ENCODE assay signal across 30 cellular contexts in genomic region chr17:5588584-5588983, GRCh38.
"Had no signal": no experiment of that assay in that cellular context is flagged by ENCODE, and none has a peak within 500 bp of the region (broad histone marks: within the 10 kb centered on the region; RNA-seq: fewer than 3 reads in every experiment).

No MANE protein-coding gene starts in this region.

- H3K36me3 ChIP-seq: ascending aorta, breast epithelium, cardiac muscle cell, colonic mucosa, gastrocnemius medialis, WERI-Rb-1 had no signal

- H3K27ac ChIP-seq: ascending aorta, breast epithelium, cardiac muscle cell, colonic mucosa, foreskin keratinocyte, gastrocnemius medialis, WERI-Rb-1 had no signal

- H3K9me3 ChIP-seq: ascending aorta, breast epithelium, colonic mucosa, gastrocnemius medialis had no signal

- H3K9me3 Mint-ChIP-seq: activated B cell treated with CpG ODN at 0.5 μM for 24 hours; activated CD4-positive, alpha-beta memory T cell treated with anti-CD3 and anti-CD28 coated beads, Interleukin-2, amount 10 ng/mL, durations not matched to agents 7 days and 5 days; activated naive CD4-positive, alpha-beta T cell treated with anti-CD3 and anti-CD28 coated beads, Interleukin-2, amount 10 ng/mL, durations not matched to agents 7 days and 5 days; activated naive CD4-positive, alpha-beta T cell treated with anti-CD3 and anti-CD28 coated beads, Interleukin-2, amount 50 U/mL, for 72 hours; activated naive CD8-positive, alpha-beta T cell treated with anti-CD3 and anti-CD28 coated beads, Interleukin-2, amount 10 ng/mL, durations not matched to agents 7 days and 5 days; activated T-cell treated with anti-CD3 and anti-CD28 coated beads, Interleukin-2, amount 50 U/mL, for 24 hours; activated T-cell treated with anti-CD3 and anti-CD28 coated beads, Interleukin-2, amount 50 U/mL, for 72 hours; T-helper 2 cell treated with Interferon-gamma antibody and Interleukin-4, amounts not matched to agents 5 μg/mL and 100 μg/mL, for 36 hours had no signal

- DNase-seq: activated B cell treated with CpG ODN at 0.5 μM for 24 hours; activated CD4-positive, alpha-beta memory T cell treated with anti-CD3 and anti-CD28 coated beads, Interleukin-2, amount 10 ng/mL, durations not matched to agents 7 days and 5 days; activated CD4-positive, alpha-beta T cell treated with anti-CD3 and anti-CD28 coated beads for 48 hours; activated CD8-positive, alpha-beta memory T cell treated with anti-CD3 and anti-CD28 coated beads, Interleukin-2, amount 50 U/mL, for 48 hours; activated gamma-delta T cell; activated naive CD4-positive, alpha-beta T cell; activated naive CD4-positive, alpha-beta T cell treated with anti-CD3 and anti-CD28 coated beads, Interleukin-2, amount 10 ng/mL, durations not matched to agents 7 days and 5 days; activated naive CD8-positive, alpha-beta T cell treated with anti-CD3 and anti-CD28 coated beads, Interleukin-2, amount 10 ng/mL, durations not matched to agents 7 days and 5 days; activated T-cell treated with anti-CD3 and anti-CD28 coated beads for 4 hours; activated T-cell treated with anti-CD3 and anti-CD28 coated beads, Interleukin-2, amount 50 U/mL, for 24 hours; activated T-cell treated with anti-CD3 and anti-CD28 coated beads, Interleukin-2, amount 50 U/mL, for 72 hours; central memory CD4-positive, alpha-beta T cell; cerebellar nuclear complex; colonic mucosa; effector CD8-positive, alpha-beta T cell; foreskin keratinocyte; gastrocnemius medialis; glutamatergic neuron; T-helper 1 cell; T-helper 17 cell; T1000; WERI-Rb-1 had no signal

- H3K4me1 ChIP-seq: colonic mucosa had no signal

- H3K36me3 Mint-ChIP-seq: brain had no signal

- H3K27ac Mint-ChIP-seq: activated B cell treated with CpG ODN at 0.5 μM for 24 hours; activated CD4-positive, alpha-beta memory T cell treated with anti-CD3 and anti-CD28 coated beads, Interleukin-2, amount 10 ng/mL, durations not matched to agents 7 days and 5 days; activated naive CD4-positive, alpha-beta T cell treated with anti-CD3 and anti-CD28 coated beads, Interleukin-2, amount 10 ng/mL, durations not matched to agents 7 days and 5 days; activated naive CD8-positive, alpha-beta T cell treated with anti-CD3 and anti-CD28 coated beads, Interleukin-2, amount 10 ng/mL, durations not matched to agents 7 days and 5 days; activated T-cell treated with anti-CD3 and anti-CD28 coated beads, Interleukin-2, amount 50 U/mL, for 24 hours; activated T-cell treated with anti-CD3 and anti-CD28 coated beads, Interleukin-2, amount 50 U/mL, for 72 hours; T-helper 2 cell treated with Interferon-gamma antibody and Interleukin-4, amounts not matched to agents 5 μg/mL and 100 μg/mL, for 36 hours had no signal

- H3K4me3 ChIP-seq: ascending aorta, breast epithelium, cardiac muscle cell, colonic mucosa, gastrocnemius medialis had no signal

- H3K27me3 ChIP-seq: ascending aorta, cardiac muscle cell, colonic mucosa, gastrocnemius medialis had no signal

- H3K4me3 Mint-ChIP-seq: activated B cell treated with CpG ODN at 0.5 μM for 24 hours; activated CD4-positive, alpha-beta memory T cell treated with anti-CD3 and anti-CD28 coated beads, Interleukin-2, amount 10 ng/mL, durations not matched to agents 7 days and 5 days; activated naive CD4-positive, alpha-beta T cell treated with anti-CD3 and anti-CD28 coated beads, Interleukin-2, amount 10 ng/mL, durations not matched to agents 7 days and 5 days; activated naive CD8-positive, alpha-beta T cell treated with anti-CD3 and anti-CD28 coated beads, Interleukin-2, amount 10 ng/mL, durations not matched to agents 7 days and 5 days; activated T-cell treated with anti-CD3 and anti-CD28 coated beads, Interleukin-2, amount 50 U/mL, for 24 hours; activated T-cell treated with anti-CD3 and anti-CD28 coated beads, Interleukin-2, amount 50 U/mL, for 72 hours; brain; T-helper 2 cell treated with Interferon-gamma antibody and Interleukin-4, amounts not matched to agents 5 μg/mL and 100 μg/mL, for 36 hours had no signal

- ATAC-seq: activated CD4-positive, CD25-positive, alpha-beta regulatory T cell treated with anti-CD3 and anti-CD28 coated beads, Interleukin-2, amount 50 U/mL, for 24 hours; activated naive CD4-positive, alpha-beta T cell treated with anti-CD3 and anti-CD28 coated beads, Interleukin-2, amount 50 U/mL, for 72 hours; activated T-cell treated with anti-CD3 and anti-CD28 coated beads, Interleukin-2, amount 50 U/mL, for 72 hours; esophagus mucosa; foreskin keratinocyte; gastrocnemius medialis; T-helper 17 cell had no signal

- H3K27me3 Mint-ChIP-seq: activated B cell treated with CpG ODN at 0.5 μM for 24 hours had no signal
